Comparison of ENCODE assay signal across 31 cellular contexts in genomic region chr11:13695886-13696285, GRCh38.
"Had no signal": no experiment of that assay in that cellular context is flagged by ENCODE, and none has a peak within 500 bp of the region (broad histone marks: within the 10 kb centered on the region; RNA-seq: fewer than 3 reads in every experiment).

No MANE protein-coding gene starts in this region.

- H3K4me3 Mint-ChIP-seq: activated CD4-positive, alpha-beta memory T cell treated with anti-CD3 and anti-CD28 coated beads, Interleukin-2, amount 10 ng/mL, durations not matched to agents 7 days and 5 days; activated CD8-positive, alpha-beta memory T cell treated with anti-CD3 and anti-CD28 coated beads, Interleukin-2, amount 10 ng/mL, durations not matched to agents 7 days and 5 days; activated naive CD4-positive, alpha-beta T cell treated with anti-CD3 and anti-CD28 coated beads, Interleukin-2, amount 50 U/mL, for 24 hours; activated naive CD8-positive, alpha-beta T cell treated with anti-CD3 and anti-CD28 coated beads, Interleukin-2, amount 10 ng/mL, durations not matched to agents 7 days and 5 days; T-cell; T-helper 17 cell had no signal

- H3K27me3 ChIP-seq: body of pancreas, breast epithelium, Peyer's patch had no signal

- H3K9me3 ChIP-seq: body of pancreas, breast epithelium, Peyer's patch had no signal

- H3K4me1 Mint-ChIP-seq: activated naive CD8-positive, alpha-beta T cell treated with anti-CD3 and anti-CD28 coated beads, Interleukin-2, amount 10 ng/mL, durations not matched to agents 7 days and 5 days had no signal

- H3K27ac Mint-ChIP-seq: activated CD4-positive, alpha-beta memory T cell treated with anti-CD3 and anti-CD28 coated beads, Interleukin-2, amount 10 ng/mL, durations not matched to agents 7 days and 5 days; activated CD8-positive, alpha-beta memory T cell treated with anti-CD3 and anti-CD28 coated beads, Interleukin-2, amount 10 ng/mL, durations not matched to agents 7 days and 5 days; activated naive CD4-positive, alpha-beta T cell treated with anti-CD3 and anti-CD28 coated beads, Interleukin-2, amount 50 U/mL, for 24 hours; activated naive CD8-positive, alpha-beta T cell treated with anti-CD3 and anti-CD28 coated beads, Interleukin-2, amount 10 ng/mL, durations not matched to agents 7 days and 5 days; activated T-helper 2 cell treated with anti-CD3 and anti-CD28 coated beads, Interferon-gamma antibody, Interleukin-2, Interleukin-4, amounts not matched to agents 10 μg/mL and 5 μg/mL and 100 μg/mL, durations not matched to agents 14 hours and 24 hours and 36 hours; T-cell; T-helper 17 cell had no signal

- DNase-seq: activated CD4-positive, alpha-beta memory T cell treated with anti-CD3 and anti-CD28 coated beads, Interleukin-2, amount 10 ng/mL, durations not matched to agents 7 days and 5 days; activated CD4-positive, alpha-beta T cell treated with anti-CD3 and anti-CD28 coated beads for 1 hour; activated CD4-positive, alpha-beta T cell treated with anti-CD3 and anti-CD28 coated beads for 48 hours; activated CD4-positive, CD25-positive, alpha-beta regulatory T cell; activated CD8-positive, alpha-beta memory T cell treated with anti-CD3 and anti-CD28 coated beads for 24 hours; activated CD8-positive, alpha-beta memory T cell treated with anti-CD3 and anti-CD28 coated beads, Interleukin-2, amount 10 ng/mL, durations not matched to agents 7 days and 5 days; activated CD8-positive, alpha-beta memory T cell treated with anti-CD3 and anti-CD28 coated beads, Interleukin-2, amount 50 U/mL, for 48 hours; activated gamma-delta T cell; activated naive CD4-positive, alpha-beta T cell treated with Interleukin-2 at 50 U/mL for 16 hours; activated naive CD8-positive, alpha-beta T cell treated with anti-CD3 and anti-CD28 coated beads, Interleukin-2, amount 10 ng/mL, durations not matched to agents 7 days and 5 days; body of pancreas; NCI-H1105; NCI-H1417 treated with DMSO at 0.1 percent for 48 hours; NCI-H187 treated with DMSO at 0.1 percent for 48 hours; NCI-H2081; NCI-H226; NCI-H446 treated with DMSO at 0.1 percent for 48 hours; NCI-H524; NCI-H69; NCI-H82; Peyer's patch; SIG-M5; T-cell; T-helper 17 cell; WERI-Rb-1 had no signal

- H3K9me3 Mint-ChIP-seq: activated CD4-positive, alpha-beta memory T cell treated with anti-CD3 and anti-CD28 coated beads, Interleukin-2, amount 10 ng/mL, durations not matched to agents 7 days and 5 days; activated naive CD4-positive, alpha-beta T cell treated with anti-CD3 and anti-CD28 coated beads, Interleukin-2, amount 50 U/mL, for 24 hours; activated naive CD8-positive, alpha-beta T cell treated with anti-CD3 and anti-CD28 coated beads, Interleukin-2, amount 10 ng/mL, durations not matched to agents 7 days and 5 days; activated T-helper 2 cell treated with anti-CD3 and anti-CD28 coated beads, Interferon-gamma antibody, Interleukin-2, Interleukin-4, amounts not matched to agents 10 μg/mL and 5 μg/mL and 100 μg/mL, durations not matched to agents 14 hours and 24 hours and 36 hours had no signal

- ATAC-seq: activated CD8-positive, alpha-beta memory T cell treated with anti-CD3 and anti-CD28 coated beads, Interleukin-2, amount 10 ng/mL, durations not matched to agents 7 days and 5 days; body of pancreas; Right ventricle myocardium inferior; SK-N-SH treated with all-trans-retinoic acid at 6 μM for 48 hours; T-cell; T-helper 17 cell had no signal

- H3K27ac ChIP-seq: body of pancreas, breast epithelium, Peyer's patch, RWPE1, WERI-Rb-1 had no signal

- H3K36me3 ChIP-seq: breast epithelium had no signal

- H3K27me3 Mint-ChIP-seq: activated CD4-positive, alpha-beta memory T cell treated with anti-CD3 and anti-CD28 coated beads, Interleukin-2, amount 10 ng/mL, durations not matched to agents 7 days and 5 days; activated CD8-positive, alpha-beta memory T cell treated with anti-CD3 and anti-CD28 coated beads, Interleukin-2, amount 10 ng/mL, durations not matched to agents 7 days and 5 days; activated naive CD4-positive, alpha-beta T cell treated with anti-CD3 and anti-CD28 coated beads, Interleukin-2, amount 50 U/mL, for 24 hours; activated naive CD8-positive, alpha-beta T cell treated with anti-CD3 and anti-CD28 coated beads, Interleukin-2, amount 10 ng/mL, durations not matched to agents 7 days and 5 days; T-cell; T-helper 17 cell had no signal

- H3K4me3 ChIP-seq: body of pancreas, breast epithelium, Peyer's patch had no signal
